In genomic region chr11:70176940-70177689, GRCh38 we compare ENCODE assay signal across 8 cellular contexts. TPM values are rescaled to one million over a fixed set of nuclear protein-coding genes. Genes with fewer than 3 reads are reported as not detected.
A peak's percentile ranks its signal among the peaks of the same experiment; 100 is the strongest.
DNase-seq lines count a peak whose midpoint lies in the region; ATAC-seq and TF ChIP-seq lines count a peak whose summit lies in the region.

No MANE protein-coding gene starts in this region.

- H3K9ac ChIP-seq in fibroblast of lung (ENCODE audit: insufficient read depth, low read length), result no peak overlapping the region

- no peaks in the 10 kb centered on the region for H3K4me1 ChIP-seq in fibroblast of lung (ENCODE audit: control insufficient read depth, extremely low read depth, insufficient read depth, low read length)

- peak; percentile 63 for ATAC-seq in activated CD8-positive, alpha-beta T cell treated with anti-CD3 and anti-CD28 coated beads, Interleukin-2, amount 10 ng/mL, durations not matched to agents 7 days and 5 days
- ATAC-seq in HG02642 (IDR thresholded peaks at IDR 0.05; ENCODE audit: poor library complexity, unreplicated experiment), result no peak

- no peaks in the 10 kb centered on the region for H3K36me3 Mint-ChIP-seq in activated CD8-positive, alpha-beta T cell treated with anti-CD3 and anti-CD28 coated beads, Interleukin-2, amount 10 ng/mL, durations not matched to agents 7 days and 5 days (ENCODE audit: low read depth)

- no peaks in the 10 kb centered on the region for H3K27me3 ChIP-seq in fibroblast of lung (ENCODE audit: control insufficient read depth, insufficient read depth, low read length)

- no peaks in the 10 kb centered on the region for H3K79me2 ChIP-seq in fibroblast of lung (ENCODE audit: control insufficient read depth, insufficient read depth, low read length)

- no peaks in the 10 kb centered on the region for H4K20me1 ChIP-seq in fibroblast of lung (ENCODE audit: control insufficient read depth, extremely low read depth, insufficient read depth, low read length)

- no peak overlapping the region for H3K4me3 Mint-ChIP-seq in activated CD8-positive, alpha-beta T cell treated with anti-CD3 and anti-CD28 coated beads, Interleukin-2, amount 10 ng/mL, durations not matched to agents 7 days and 5 days

- POLR2A ChIA-PET in activated CD8-positive, alpha-beta T cell treated with anti-CD3 and anti-CD28 coated beads, Interleukin-2, amount 10 ng/mL, durations not matched to agents 7 days and 5 days (lab: Charles Lee), result no interaction called here

- no peaks in the 10 kb centered on the region for H3K9me3 Mint-ChIP-seq in activated CD8-positive, alpha-beta T cell treated with anti-CD3 and anti-CD28 coated beads, Interleukin-2, amount 10 ng/mL, durations not matched to agents 7 days and 5 days (ENCODE audit: insufficient read depth)

- no peaks in the 10 kb centered on the region for H3K9me3 ChIP-seq in fibroblast of lung (ENCODE audit: control insufficient read depth, insufficient read depth, low read depth, low read length)

- CTCF ChIA-PET in activated CD8-positive, alpha-beta T cell treated with anti-CD3 and anti-CD28 coated beads, Interleukin-2, amount 10 ng/mL, durations not matched to agents 7 days and 5 days (lab: Charles Lee), result interaction anchor here (0.8 to 1.2 kb wide), 2 partner anchors 11 to 21 kb away, joined by 3 read pairs; no protein-coding TSS in a partner anchor

- TF ChIP-seq CTCF in fibroblast of lung (conservative IDR thresholded peaks at IDR 0.05 in 1 of 2, IDR thresholded peaks at IDR 0.05 in 1 of 2; ENCODE audit: low read depth in 1 of 2, low read length in 2 of 2), result peak; percentile 17 to 54

- H3K27me3 Mint-ChIP-seq in activated CD8-positive, alpha-beta T cell treated with anti-CD3 and anti-CD28 coated beads, Interleukin-2, amount 10 ng/mL, durations not matched to agents 7 days and 5 days (ENCODE audit: low read depth), result no peaks in the 10 kb centered on the region

- H3K4me2 ChIP-seq in fibroblast of lung (ENCODE audit: extremely low read depth, insufficient read depth, low read length), result no peak overlapping the region

- no peak overlapping the region for H3K4me3 ChIP-seq in fibroblast of lung (replicated peaks in 1 of 4; ENCODE audit: control extremely low read depth in 1 of 4, insufficient read depth in 1 of 4, low read depth in 3 of 4, low read length in 4 of 4)

- no peaks in the 10 kb centered on the region for H3K36me3 ChIP-seq in fibroblast of lung (ENCODE audit: control insufficient read depth, insufficient read depth, low read length)

- no peak overlapping the region for H2AFZ ChIP-seq in fibroblast of lung (ENCODE audit: low read length)

- H3K27ac Mint-ChIP-seq in activated CD8-positive, alpha-beta T cell treated with anti-CD3 and anti-CD28 coated beads, Interleukin-2, amount 10 ng/mL, durations not matched to agents 7 days and 5 days, result no peak overlapping the region

- H3K4me1 Mint-ChIP-seq in activated CD8-positive, alpha-beta T cell treated with anti-CD3 and anti-CD28 coated beads, Interleukin-2, amount 10 ng/mL, durations not matched to agents 7 days and 5 days (ENCODE audit: low read depth), result no peaks in the 10 kb centered on the region

- H3K27ac ChIP-seq in fibroblast of lung (ENCODE audit: insufficient read depth, low read length), result no peak overlapping the region

- DNase-seq in D341Med (ENCODE audit: low spot score) (peak; percentile 78), KG1 (lab: John Stamatoyannopoulos, UW) (peak; percentile 5), fibroblast of lung (ENCODE audit: low read depth in 2 of 2) (no peak), NCI-H2107 treated with DMSO at 0.1 percent for 48 hours (lab: John Stamatoyannopoulos, UW; ENCODE audit: unreplicated experiment) (no peak), SHP77 treated with DMSO at 0.1 percent for 48 hours (lab: John Stamatoyannopoulos, UW) (no peak)
- DNase-seq in activated CD8-positive, alpha-beta T cell treated with anti-CD3 and anti-CD28 coated beads, Interleukin-2, amount 10 ng/mL, durations not matched to agents 7 days and 5 days, result peak; percentile 59
- DNase-seq in stimulated activated CD4-positive, alpha-beta T cell treated with anti-CD3 and anti-CD28 coated beads, Interleukin-1b, Interleukin-23, amount 100 ng/mL, for 48 hours, result peak; percentile 63

RNA-seq across cellular contexts. Expression of gene FADD, which starts 26.0 kb away (rescaled TPM):
- 10 to 100 TPM; 37.3 to 37.8 TPM for total RNA-seq in activated CD8-positive, alpha-beta T cell treated with anti-CD3 and anti-CD28 coated beads, Interleukin-2, amount 10 ng/mL, durations not matched to agents 7 days and 5 days
- total RNA-seq in fibroblast of lung, result 32.0 and 36.5 TPM in 2 replicates
- 25.4 and 26.3 TPM in 2 replicates for polyA plus RNA-seq in fibroblast of lung
- 25.4 and 33.9 TPM in 2 replicates for polyA plus RNA-seq in fibroblast of lung (2012)
- polyA minus RNA-seq in fibroblast of lung (ENCODE audit: low replicate concordance), result 45.8 and 62.2 TPM in 2 replicates

Comparison
In these comparisons a context has a peak if more than half of its experiments do, and no peak if none do; other contexts are left out.
1. DNase-seq: peak in D341Med (single experiment), KG1 (single experiment), activated CD8-positive, alpha-beta T cell treated with anti-CD3 and anti-CD28 coated beads, Interleukin-2, amount 10 ng/mL, durations not matched to agents 7 days and 5 days (single experiment) and stimulated activated CD4-positive, alpha-beta T cell treated with anti-CD3 and anti-CD28 coated beads, Interleukin-1b, Interleukin-23, amount 100 ng/mL, for 48 hours (single experiment); none in fibroblast of lung (0 of 2), NCI-H2107 treated with DMSO at 0.1 percent for 48 hours (single experiment) and SHP77 treated with DMSO at 0.1 percent for 48 hours (single experiment).